In the genomic region with DNA sequence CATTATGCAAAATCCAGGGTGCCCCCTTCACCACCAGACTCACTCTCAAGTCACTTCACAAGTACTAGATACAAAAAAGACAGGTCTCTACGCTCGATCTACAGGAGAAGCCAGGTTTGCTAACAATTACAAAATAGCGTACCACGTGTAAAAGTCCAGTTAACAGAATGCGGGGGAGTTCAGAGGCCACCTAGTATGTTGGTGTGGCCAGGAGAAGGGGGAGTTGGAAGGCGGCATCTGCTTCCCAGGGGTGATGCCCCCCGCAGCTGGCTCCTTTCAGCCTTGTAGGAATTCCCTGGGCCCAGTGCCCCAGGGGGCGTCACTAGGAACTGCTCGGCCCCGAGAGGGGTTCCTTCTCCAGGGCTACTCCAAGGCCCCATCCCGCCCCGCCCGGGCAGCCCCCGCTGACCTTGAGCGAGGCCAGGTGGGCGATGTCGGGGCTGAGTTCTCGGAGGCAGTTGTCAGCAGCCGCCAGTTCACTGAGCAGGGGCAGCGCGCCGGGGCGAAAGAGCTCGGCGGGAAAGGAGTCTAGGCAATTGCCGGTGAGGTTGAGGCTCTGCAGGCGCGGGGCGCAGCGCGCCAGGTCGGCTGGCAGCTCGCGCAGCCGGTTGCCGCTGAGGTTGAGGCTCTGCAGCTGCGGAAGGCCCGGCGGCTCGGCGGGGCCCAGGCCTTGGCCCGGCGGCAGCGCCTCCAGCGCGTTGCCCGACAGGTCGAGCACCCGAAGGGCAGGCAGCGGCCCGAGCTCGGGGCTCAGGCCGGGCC, we compare ENCODE assay signal across 9 cellular contexts. TPM values are rescaled to one million over a fixed set of nuclear protein-coding genes. Genes with fewer than 3 reads are reported as not detected.
DNase-seq lines count a peak whose midpoint lies in the region; ATAC-seq and TF ChIP-seq lines count a peak whose summit lies in the region.
"Had no signal": no experiment of that assay in that cellular context is flagged by ENCODE, and none has a peak within 500 bp of the region (broad histone marks: within the 10 kb centered on the region; RNA-seq: fewer than 3 reads in every experiment).

No MANE protein-coding gene starts in this region.

- ATAC-seq in HG03565 (IDR thresholded peaks at IDR 0.05; ENCODE audit: unreplicated experiment) (peak; percentile 4), mucosa of descending colon (no peak)

- H3K36me3 ChIP-seq in breast epithelium (no peaks in the 10 kb centered on the region), mucosa of descending colon (ENCODE audit: low read depth) (no peaks in the 10 kb centered on the region)

- H3K9me3 ChIP-seq in breast epithelium (no peaks in the 10 kb centered on the region), mucosa of descending colon (no peaks in the 10 kb centered on the region)

- no peak for TF ChIP-seq CTCF in breast epithelium (IDR thresholded peaks at IDR 0.05)
- no peak for TF ChIP-seq CTCF in mucosa of descending colon (IDR thresholded peaks at IDR 0.05)

- H3K27ac ChIP-seq in breast epithelium = peak overlapping the region; percentile 54 to 64

- no peaks in the 10 kb centered on the region for H3K27me3 ChIP-seq in breast epithelium

- peaks cover 11 to 19% of the 10 kb centered on the region in 2 donors for H3K4me1 ChIP-seq in breast epithelium
- peaks cover 26% of the 10 kb centered on the region for H3K4me1 ChIP-seq in mucosa of descending colon (ENCODE audit: low read depth)

- no peak for TF ChIP-seq POLR2A in breast epithelium (IDR thresholded peaks at IDR 0.05)

- peak; percentile 11 for DNase-seq in SIG-M5 treated with dmso at 0.1 percent for 504 hours (lab: John Stamatoyannopoulos, UW; ENCODE audit: unreplicated experiment)
- no peak for DNase-seq in SIG-M5 (lab: John Stamatoyannopoulos, UW)
- DNase-seq in breast epithelium (ENCODE audit: low spot score in 2 of 2) = no peak
- peak in 1 of 3 donors; percentile 53 for DNase-seq in mucosa of descending colon
- DNase-seq in NCI-H1092 (lab: John Stamatoyannopoulos, UW) = no peak
- no peak for DNase-seq in dedifferentiated amniotic fluid mesenchymal stem cell (ENCODE audit: extremely low spot score)
- DNase-seq in NCI-H1417 treated with DMSO at 0.1 percent for 48 hours (lab: John Stamatoyannopoulos, UW) = no peak

- peak overlapping the region; percentile 78 to 99 (median 99) for H3K4me3 ChIP-seq in breast epithelium
- H3K4me3 ChIP-seq in mucosa of descending colon = peak overlapping the region; percentile 95

- intact Hi-C loops in breast epithelium (cut with DNase I; ENCODE audit: low total_unique reads) = no loop called here
- intact Hi-C loops in mucosa of descending colon (cut with DNase I, micrococcal nuclease) = no loop called here

RNA-seq across cellular contexts. Expression of a gene that starts 0.7 kb away (rescaled TPM):
- total RNA-seq in breast epithelium = 10 to 100 TPM; 31.5 to 34.2 (median 34.2) TPM
- total RNA-seq in mucosa of descending colon = 10 to 100 TPM; 33.2 to 58.9 (median 34.7) TPM

RNA-seq across cellular contexts. Expression of a gene that starts 23.1 kb away (rescaled TPM):
- 1 to 10 TPM; 1.3 to 4.7 (median 4.6) TPM for total RNA-seq in breast epithelium
- total RNA-seq in mucosa of descending colon = 10 to 100 TPM in 1 of 3 donors, 1 to 10 TPM in 2; 1.6 to 16.1 (median 2.6) TPM
- total RNA-seq: Daoy had no signal

RNA-seq across cellular contexts. Expression of a gene that starts 43.4 kb away (rescaled TPM):
- not detected for total RNA-seq in breast epithelium
- total RNA-seq in mucosa of descending colon = not detected
- total RNA-seq: Daoy had no signal
